Comparison of ENCODE assay signal across 24 cellular contexts in the genomic region with DNA sequence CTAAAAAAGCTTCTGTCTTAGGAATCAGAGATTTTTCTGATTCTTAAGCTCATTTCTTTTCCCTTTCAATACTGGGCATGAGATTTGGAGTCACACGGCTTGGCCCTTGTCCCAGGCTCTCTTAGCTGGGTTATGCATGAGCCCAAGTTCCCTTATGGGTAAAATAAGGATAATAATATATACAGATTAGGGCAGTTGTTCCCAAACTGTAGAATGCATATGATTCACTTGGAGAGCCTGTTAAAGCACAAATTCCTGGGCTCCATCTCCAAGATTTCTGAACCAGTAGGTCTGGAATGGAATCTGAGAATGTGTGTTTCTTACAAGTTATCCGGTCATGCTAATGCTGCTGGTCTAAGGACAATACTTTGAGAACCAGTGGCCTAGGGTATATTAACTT.
DNase-seq lines count a peak whose midpoint lies in the region; ATAC-seq and TF ChIP-seq lines count a peak whose summit lies in the region.
"Had no signal": no experiment of that assay in that cellular context is flagged by ENCODE, and none has a peak within 500 bp of the region (broad histone marks: within the 10 kb centered on the region; RNA-seq: fewer than 3 reads in every experiment).

No MANE protein-coding gene starts in this region.

- no peak overlapping the region for H3K4me3 Mint-ChIP-seq in Calu3 (ENCODE audit: low read depth, unreplicated experiment)
- H3K4me3 Mint-ChIP-seq: activated naive CD8-positive, alpha-beta T cell treated with anti-CD3 and anti-CD28 coated beads, Interleukin-2, amount 50 U/mL, for 24 hours; CD4-positive, CD25-positive, alpha-beta regulatory T cell; T-helper 2 cell treated with Interferon-gamma antibody and Interleukin-4, amounts not matched to agents 5 μg/mL and 100 μg/mL, for 36 hours had no signal

- H3K27ac ChIP-seq in GM23248 (no peak overlapping the region), upper lobe of right lung (no peak overlapping the region), right cardiac atrium (ENCODE audit: low read length) (no peak overlapping the region), ascending aorta (no peak overlapping the region)
- H3K27ac ChIP-seq: dorsolateral prefrontal cortex, right lobe of liver, VCaP had no signal

- H3K36me3 ChIP-seq in GM23248 (ENCODE audit: low read depth) (no peaks in the 10 kb centered on the region), upper lobe of right lung (no peaks in the 10 kb centered on the region), ascending aorta (no peaks in the 10 kb centered on the region)
- H3K36me3 ChIP-seq: right lobe of liver had no signal

- no TSS peak for BruUV-seq in Calu3 (replicated peaks; lab: Mats Ljungman, UMichigan)

- DNase-seq in GM23248 (peak; percentile 46), astrocyte of the hippocampus (ENCODE audit: low read depth, low spot score) (peak; percentile 68), globus pallidus (ENCODE audit: low spot score) (peak; percentile 55), retinal pigment epithelial cell (ENCODE audit: low read depth) (peak; percentile 95), upper lobe of right lung (no peak), right cardiac atrium (no peak), ascending aorta (ENCODE audit: low spot score in 2 of 2) (no peak), Calu3 (no peak)
- DNase-seq: activated CD8-positive, alpha-beta memory T cell treated with anti-CD3 and anti-CD28 coated beads, Interleukin-2, amount 50 U/mL, for 48 hours; activated effector memory CD4-positive, alpha-beta T cell treated with Interleukin-2 at 50 U/mL for 16 hours; activated naive CD8-positive, alpha-beta T cell treated with anti-CD3 and anti-CD28 coated beads, Interleukin-2, amount 50 U/mL, for 24 hours; CD4-positive, CD25-positive, alpha-beta regulatory T cell; DMS153; dorsolateral prefrontal cortex; GF-D8; Karpas-422; mammary epithelial cell; NCI-H187; NCI-H748 treated with DMSO at 0.1 percent for 48 hours; right lobe of liver; stimulated activated CD8-positive, alpha-beta memory T cell treated with anti-CD3 and anti-CD28 coated beads, Interleukin-4, amount 100 ng/mL, for 48 hours had no signal

- H4K20me1 ChIP-seq in GM23248 (ENCODE audit: insufficient read depth): no peaks in the 10 kb centered on the region

- H3K9me3 ChIP-seq in GM23248 (ENCODE audit: low read depth) (no peaks in the 10 kb centered on the region), upper lobe of right lung (no peaks in the 10 kb centered on the region), right cardiac atrium (ENCODE audit: control insufficient read depth, low read length) (no peaks in the 10 kb centered on the region), ascending aorta (no peaks in the 10 kb centered on the region)
- H3K9me3 ChIP-seq: right lobe of liver had no signal

- no peaks in the 10 kb centered on the region for H3K9me3 Mint-ChIP-seq in Calu3 (ENCODE audit: low read depth, unreplicated experiment)
- H3K9me3 Mint-ChIP-seq: activated naive CD8-positive, alpha-beta T cell treated with anti-CD3 and anti-CD28 coated beads, Interleukin-2, amount 50 U/mL, for 24 hours; T-helper 2 cell treated with Interferon-gamma antibody and Interleukin-4, amounts not matched to agents 5 μg/mL and 100 μg/mL, for 36 hours had no signal

- H3K27me3 ChIP-seq in GM23248 (replicated peaks; ENCODE audit: insufficient read depth): no peaks in the 10 kb centered on the region
- no peaks in the 10 kb centered on the region for H3K27me3 ChIP-seq in upper lobe of right lung
- H3K27me3 ChIP-seq in right cardiac atrium (ENCODE audit: control insufficient read depth, insufficient read depth): no peaks in the 10 kb centered on the region
- no peaks in the 10 kb centered on the region for H3K27me3 ChIP-seq in ascending aorta
- H3K27me3 ChIP-seq: dorsolateral prefrontal cortex, right lobe of liver had no signal

- H3K27ac Mint-ChIP-seq in Calu3 (ENCODE audit: unreplicated experiment): no peak overlapping the region
- H3K27ac Mint-ChIP-seq: activated naive CD8-positive, alpha-beta T cell treated with anti-CD3 and anti-CD28 coated beads, Interleukin-2, amount 50 U/mL, for 24 hours; CD4-positive, CD25-positive, alpha-beta regulatory T cell; T-helper 2 cell treated with Interferon-gamma antibody and Interleukin-4, amounts not matched to agents 5 μg/mL and 100 μg/mL, for 36 hours had no signal

- H3K4me1 Mint-ChIP-seq in Calu3 (ENCODE audit: low read depth, unreplicated experiment): peaks cover 8% of the 10 kb centered on the region

- no peak overlapping the region for H3K4me2 ChIP-seq in GM23248 (ENCODE audit: unreplicated experiment)

- 42 to 43% methylated on average over 2 of the region's 2 CpGs for WGBS in GM23248 (ENCODE audit: low coverage in 1 of 2, low lambda C conversion rate in 2 of 2, missing lambda C conversion rate in 2 of 2), 2 experiments
- WGBS in right cardiac atrium: 75% methylated on average over 2 of the region's 2 CpGs

- H3K27me3 Mint-ChIP-seq in Calu3 (ENCODE audit: unreplicated experiment): no peaks in the 10 kb centered on the region
- H3K27me3 Mint-ChIP-seq: activated naive CD8-positive, alpha-beta T cell treated with anti-CD3 and anti-CD28 coated beads, Interleukin-2, amount 50 U/mL, for 24 hours had no signal

- H3F3A ChIP-seq in GM23248 (ENCODE audit: insufficient read depth): peaks cover 19% of the 10 kb centered on the region

- intact Hi-C loops in upper lobe of right lung (cut with DNase I): no loop called here
- intact Hi-C loops in right cardiac atrium (cut with DNase I): no loop called here
- intact Hi-C loops in ascending aorta (cut with DNase I): no loop called here
- intact Hi-C loops in Calu3 (cut with micrococcal nuclease; ENCODE audit: unreplicated experiment): no loop called here

- no peak overlapping the region for H2AFZ ChIP-seq in GM23248

- ATAC-seq in upper lobe of right lung (no peak), right cardiac atrium (no peak)
- ATAC-seq: activated naive CD8-positive, alpha-beta T cell treated with anti-CD3 and anti-CD28 coated beads, Interleukin-2, amount 50 U/mL, for 24 hours; SK-N-SH treated with all-trans-retinoic acid at 6 μM for 48 hours had no signal

- no peaks in the 10 kb centered on the region for H3K36me3 Mint-ChIP-seq in Calu3 (ENCODE audit: insufficient read depth, unreplicated experiment)
- H3K36me3 Mint-ChIP-seq: CD4-positive, CD25-positive, alpha-beta regulatory T cell had no signal

- H3K4me3 ChIP-seq in GM23248 (no peak overlapping the region), retinal pigment epithelial cell (ENCODE audit: low read length) (no peak overlapping the region), upper lobe of right lung (no peak overlapping the region), right cardiac atrium (ENCODE audit: low read length) (no peak overlapping the region), ascending aorta (no peak overlapping the region)
- H3K4me3 ChIP-seq: dorsolateral prefrontal cortex, right lobe of liver had no signal

- in situ Hi-C loops in GM23248 (cut with MboI): no loop called here

- H3K9ac ChIP-seq in GM23248: no peak overlapping the region

- H3K4me1 ChIP-seq in GM23248 (ENCODE audit: insufficient read depth) (peaks cover 26% of the 10 kb centered on the region), upper lobe of right lung (peaks cover 20% of the 10 kb centered on the region), right cardiac atrium (ENCODE audit: control insufficient read depth, insufficient read depth, low read length) (peaks cover 8% of the 10 kb centered on the region), ascending aorta (no peaks in the 10 kb centered on the region)

- no peak for TF ChIP-seq CTCF in retinal pigment epithelial cell (conservative IDR thresholded peaks at IDR 0.05; ENCODE audit: low read depth, low read length)
- TF ChIP-seq CTCF in upper lobe of right lung (IDR thresholded peaks at IDR 0.05): no peak
- TF ChIP-seq CTCF in ascending aorta (IDR thresholded peaks at IDR 0.05): no peak
- TF ChIP-seq CTCF in Calu3 (IDR thresholded peaks at IDR 0.05; ENCODE audit: unreplicated experiment): no peak

- H3K79me2 ChIP-seq in GM23248 (ENCODE audit: insufficient read depth): no peaks in the 10 kb centered on the region

- H3K9me2 ChIP-seq in GM23248 (ENCODE audit: insufficient read depth): no peaks in the 10 kb centered on the region

- CTCF ChIA-PET in Calu3 (lab: Charles Lee): interaction anchor here (0.5 kb wide), 1 partner anchor 42 kb away, joined by 3 read pairs; no protein-coding TSS in a partner anchor

Comparison
In these comparisons a context has a peak if more than half of its experiments do, and no peak if none do; other contexts are left out.
1. DNase-seq: peak in GM23248 (single experiment), astrocyte of the hippocampus (single experiment), globus pallidus (single experiment) and retinal pigment epithelial cell (single experiment); none in upper lobe of right lung (single experiment), right cardiac atrium (0 of 3), ascending aorta (0 of 2) and Calu3 (single experiment).